ENCODE assay signal across 21 cellular contexts in genomic region chr15:43102181-43102580, GRCh38. TPM values are rescaled to one million over a fixed set of nuclear protein-coding genes. Genes with fewer than 3 reads are reported as not detected.
A peak's percentile ranks its signal among the peaks of the same experiment; 100 is the strongest.
DNase-seq lines count a peak whose midpoint lies in the region; ATAC-seq and TF ChIP-seq lines count a peak whose summit lies in the region.
"Had no signal": no experiment of that assay in that cellular context is flagged by ENCODE, and none has a peak within 500 bp of the region (broad histone marks: within the 10 kb centered on the region; RNA-seq: fewer than 3 reads in every experiment).

No MANE protein-coding gene starts in this region.

- H3K9me3 Mint-ChIP-seq in mesothelial cell of epicardium, result peaks cover 5% of the 10 kb centered on the region
- H3K9me3 Mint-ChIP-seq: CD8-positive, alpha-beta T cell had no signal

- H3K4me3 ChIP-seq in fibroblast of mammary gland (ENCODE audit: control insufficient read depth, low read depth, low read length) (no peak overlapping the region), gastrocnemius medialis (no peak overlapping the region)
- H3K4me3 ChIP-seq: BLaER1, GM23248, HAP-1 had no signal

- H3K36me3 ChIP-seq in gastrocnemius medialis, result no peaks in the 10 kb centered on the region

- peak overlapping the region; percentile 53 for H3K27ac Mint-ChIP-seq in T-helper 17 cell
- no peak overlapping the region for H3K27ac Mint-ChIP-seq in mesothelial cell of epicardium
- H3K27ac Mint-ChIP-seq: CD8-positive, alpha-beta T cell had no signal

- H3K9me3 ChIP-seq in T-helper 17 cell (ENCODE audit: control insufficient read depth, low read length, poor library complexity, severe bottlenecking) (no peaks in the 10 kb centered on the region), gastrocnemius medialis (no peaks in the 10 kb centered on the region)
- H3K9me3 ChIP-seq: BLaER1, HAP-1 had no signal

- no peaks in the 10 kb centered on the region for H3K27me3 Mint-ChIP-seq in T-helper 17 cell
- H3K27me3 Mint-ChIP-seq in mesothelial cell of epicardium (ENCODE audit: low read depth), result no peaks in the 10 kb centered on the region

- H3K36me3 Mint-ChIP-seq in T-helper 17 cell (ENCODE audit: low read depth), result peaks cover 13% of the 10 kb centered on the region
- H3K36me3 Mint-ChIP-seq in mesothelial cell of epicardium, result peaks cover 29% of the 10 kb centered on the region

- no peak overlapping the region for H3K4me3 Mint-ChIP-seq in T-helper 17 cell
- H3K4me3 Mint-ChIP-seq in mesothelial cell of epicardium, result no peak overlapping the region
- H3K4me3 Mint-ChIP-seq: CD8-positive, alpha-beta T cell had no signal

- TF ChIP-seq POLR2A in gastrocnemius medialis (IDR thresholded peaks at IDR 0.05), result no peak

- H3K4me1 Mint-ChIP-seq in T-helper 17 cell (peaks cover 58% of the 10 kb centered on the region), mesothelial cell of epicardium (peaks cover 26% of the 10 kb centered on the region)

- no peak for ATAC-seq in T-helper 17 cell
- ATAC-seq in gastrocnemius medialis, result peak; percentile 20 to 38
- no peak for ATAC-seq in HG02763 (IDR thresholded peaks at IDR 0.05; ENCODE audit: unreplicated experiment)
- ATAC-seq: CD8-positive, alpha-beta T cell had no signal

- peak overlapping the region; percentile 29 to 95 (median 90) for H3K27ac ChIP-seq in gastrocnemius medialis
- H3K27ac ChIP-seq: BLaER1, GM23248 had no signal

- no peaks in the 10 kb centered on the region for H3K27me3 ChIP-seq in gastrocnemius medialis
- H3K27me3 ChIP-seq: BLaER1 had no signal

- intact Hi-C loops in gastrocnemius medialis (cut with DNase I; ENCODE audit: low total_unique reads), result loop anchor here (10.0 kb wide), 2 partner anchors 173 to 233 kb away; partner anchors contain the start of gene LCMT2

- in situ Hi-C loops in gastrocnemius medialis (cut with MboI; ENCODE audit: low sequenced_read_pairs in 4 of 4), result no loop called here

- TF ChIP-seq CTCF in fibroblast of mammary gland (conservative IDR thresholded peaks at IDR 0.05; ENCODE audit: control insufficient read depth, insufficient read depth, low read depth, low read length) (no peak), gastrocnemius medialis (IDR thresholded peaks at IDR 0.05 in 4 of 5, conservative IDR thresholded peaks at IDR 0.05 in 1 of 5) (no peak), mesothelial cell of epicardium (IDR thresholded peaks at IDR 0.05; ENCODE audit: unreplicated experiment) (no peak)

- DNase-seq in EH (ENCODE audit: low read depth) (peak; percentile 19), T-helper 17 cell (no peak), fibroblast of mammary gland (ENCODE audit: low read depth) (peak; percentile 5), gastrocnemius medialis (no peak), mesothelial cell of epicardium (ENCODE audit: low spot score in 2 of 2, unreplicated experiment in 2 of 2) (no peak), COLO829 (ENCODE audit: low spot score) (no peak)
- DNase-seq: Calu3; CD8-positive, alpha-beta T cell; DMS153; GM23248; KBM-7; NCI-H1092; NCI-H1436; NCI-H1930; NCI-H226; NCI-H524; NCI-H774; NK-92 treated with Interleukin-12 subunit alpha and Interleukin-12 subunit beta, amount 100 ng/mL, for 24 hours had no signal

- peaks cover 34 to 49% of the 10 kb centered on the region in 2 donors for H3K4me1 ChIP-seq in gastrocnemius medialis

RNA-seq across cellular contexts. Expression of gene UBR1, which starts 3.7 kb away (rescaled TPM):
- total RNA-seq in T-helper 17 cell (10 to 100 TPM; 42.4 to 56.7 TPM), gastrocnemius medialis (10 to 100 TPM; 20.2 to 31.3 (median 22.5) TPM), mesothelial cell of epicardium (29.9 to 36.4 TPM (median 33.4 TPM) in 3 replicates)

RNA-seq across cellular contexts. Expression of gene TMEM62, which starts 31.2 kb away (rescaled TPM):
- total RNA-seq in T-helper 17 cell, result 10 to 100 TPM; 22.9 to 26.7 TPM
- 10 to 100 TPM; 13.1 to 16.7 (median 16.3) TPM for total RNA-seq in gastrocnemius medialis
- 12.4 to 13.4 TPM (median 12.9 TPM) in 3 replicates for total RNA-seq in mesothelial cell of epicardium

Comparison
In these comparisons a context has a peak if more than half of its experiments do, and no peak if none do; other contexts are left out.
1. DNase-seq: peak in EH (single experiment) and fibroblast of mammary gland (single experiment); none in T-helper 17 cell (0 of 3), gastrocnemius medialis (0 of 2), mesothelial cell of epicardium (0 of 2) and COLO829 (single experiment).
2. ATAC-seq: peak in gastrocnemius medialis (2 of 2); none in T-helper 17 cell (single experiment) and HG02763 (single experiment).